Comparison of ENCODE assay signal across 16 cellular contexts in genomic region chr4:184292877-184293276, GRCh38.
DNase-seq lines count a peak whose midpoint lies in the region; ATAC-seq and TF ChIP-seq lines count a peak whose summit lies in the region.
"Had no signal": no experiment of that assay in that cellular context is flagged by ENCODE, and none has a peak within 500 bp of the region (broad histone marks: within the 10 kb centered on the region; RNA-seq: fewer than 3 reads in every experiment).

No MANE protein-coding gene starts in this region.

- H3K27ac Mint-ChIP-seq in MCF 10A (ENCODE audit: low read depth, unreplicated experiment): no peak overlapping the region

- no peaks in the 10 kb centered on the region for H3K27me3 Mint-ChIP-seq in MCF 10A (ENCODE audit: insufficient read depth, unreplicated experiment)

- no peaks in the 10 kb centered on the region for H3K36me3 ChIP-seq in breast epithelium
- H3K36me3 ChIP-seq in mucosa of descending colon (ENCODE audit: low read depth): no peaks in the 10 kb centered on the region
- no peaks in the 10 kb centered on the region for H3K36me3 ChIP-seq in ascending aorta
- H3K36me3 ChIP-seq: BE2C had no signal

- intact Hi-C loops in breast epithelium (cut with DNase I; ENCODE audit: low total_unique reads): loop anchor here (10.0 kb wide), 1 partner anchor 252 kb away; no protein-coding TSS in a partner anchor
- intact Hi-C loops in MCF 10A (cut with micrococcal nuclease): no loop called here
- intact Hi-C loops in mucosa of descending colon (cut with DNase I, micrococcal nuclease): no loop called here
- intact Hi-C loops in ascending aorta (cut with DNase I): no loop called here

- no peak for TF ChIP-seq POLR2A in breast epithelium (IDR thresholded peaks at IDR 0.05)

- H3K4me1 ChIP-seq in breast epithelium: no peaks in the 10 kb centered on the region
- H3K4me1 ChIP-seq in mucosa of descending colon (ENCODE audit: low read depth): peaks cover 18% of the 10 kb centered on the region
- H3K4me1 ChIP-seq in ascending aorta: no peaks in the 10 kb centered on the region
- H3K4me1 ChIP-seq: BE2C had no signal

- no TSS peak for BruUV-seq in MCF 10A (replicated peaks; lab: Mats Ljungman, UMichigan)

- no peaks in the 10 kb centered on the region for H3K36me3 Mint-ChIP-seq in MCF 10A (ENCODE audit: insufficient read depth, unreplicated experiment)

- DNase-seq in breast epithelium (ENCODE audit: low spot score in 2 of 2) (no peak), MCF 10A (ENCODE audit: unreplicated experiment) (no peak), dermis blood vessel endothelial cell (peak; percentile 32), mucosa of descending colon (peak in 1 of 3 donors; percentile 7), kidney tubule cell (ENCODE audit: low spot score) (no peak), ascending aorta (ENCODE audit: low spot score in 2 of 2) (no peak)
- DNase-seq: 8988T, BE2C, DMS 273 treated with DMSO at 0.1 percent for 48 hours, HCEC 1CT, NCI-H1417 treated with DMSO at 0.1 percent for 48 hours, NCI-H2227 treated with DMSO at 0.1 percent for 48 hours, NCI-H524 had no signal

- H3K4me3 ChIP-seq in breast epithelium (no peak overlapping the region), mucosa of descending colon (no peak overlapping the region), ascending aorta (no peak overlapping the region)

- CTCF ChIA-PET in MCF 10A (lab: Yijun Ruan, JAX): no interaction called here

- TF ChIP-seq CTCF in breast epithelium (IDR thresholded peaks at IDR 0.05): no peak
- no peak for TF ChIP-seq CTCF in MCF 10A (IDR thresholded peaks at IDR 0.05; ENCODE audit: unreplicated experiment)
- no peak for TF ChIP-seq CTCF in mucosa of descending colon (IDR thresholded peaks at IDR 0.05)
- no peak for TF ChIP-seq CTCF in ascending aorta (IDR thresholded peaks at IDR 0.05)

- POLR2A ChIA-PET in MCF 10A (lab: Yijun Ruan, JAX): interaction anchor here (0.8 kb wide), 1 partner anchor 25 kb away, joined by 3 read pairs; no protein-coding TSS in a partner anchor

- H3K4me3 Mint-ChIP-seq in MCF 10A (ENCODE audit: unreplicated experiment): no peak overlapping the region

- peak; percentile 39 for ATAC-seq in mucosa of descending colon
- no peak for ATAC-seq in GM18867 (IDR thresholded peaks at IDR 0.05; ENCODE audit: unreplicated experiment)
- ATAC-seq in GM18502 (IDR thresholded peaks at IDR 0.05; ENCODE audit: poor library complexity, unreplicated experiment): no peak
- ATAC-seq: Panc1 had no signal

- H3K9me3 ChIP-seq in breast epithelium (no peaks in the 10 kb centered on the region), mucosa of descending colon (no peaks in the 10 kb centered on the region), ascending aorta (no peaks in the 10 kb centered on the region)
- H3K9me3 ChIP-seq: BE2C had no signal

- H3K27ac ChIP-seq in breast epithelium: peak overlapping the region; percentile 39 to 79
- no peak overlapping the region for H3K27ac ChIP-seq in ascending aorta

- H3K27me3 ChIP-seq in breast epithelium: no peaks in the 10 kb centered on the region
- H3K27me3 ChIP-seq in ascending aorta: no peaks in the 10 kb centered on the region
- H3K27me3 ChIP-seq: BE2C had no signal

- H3K9me3 Mint-ChIP-seq in MCF 10A (ENCODE audit: unreplicated experiment): no peaks in the 10 kb centered on the region

- H3K4me1 Mint-ChIP-seq in MCF 10A (ENCODE audit: insufficient read depth, unreplicated experiment): no peaks in the 10 kb centered on the region

Comparison
In these comparisons a context has a peak if more than half of its experiments do, and no peak if none do; other contexts are left out.
1. H3K27ac ChIP-seq: peak in breast epithelium (2 of 2); none in ascending aorta (0 of 2).